Comparison of ENCODE assay signal across 8 cellular contexts in the genomic region with DNA sequence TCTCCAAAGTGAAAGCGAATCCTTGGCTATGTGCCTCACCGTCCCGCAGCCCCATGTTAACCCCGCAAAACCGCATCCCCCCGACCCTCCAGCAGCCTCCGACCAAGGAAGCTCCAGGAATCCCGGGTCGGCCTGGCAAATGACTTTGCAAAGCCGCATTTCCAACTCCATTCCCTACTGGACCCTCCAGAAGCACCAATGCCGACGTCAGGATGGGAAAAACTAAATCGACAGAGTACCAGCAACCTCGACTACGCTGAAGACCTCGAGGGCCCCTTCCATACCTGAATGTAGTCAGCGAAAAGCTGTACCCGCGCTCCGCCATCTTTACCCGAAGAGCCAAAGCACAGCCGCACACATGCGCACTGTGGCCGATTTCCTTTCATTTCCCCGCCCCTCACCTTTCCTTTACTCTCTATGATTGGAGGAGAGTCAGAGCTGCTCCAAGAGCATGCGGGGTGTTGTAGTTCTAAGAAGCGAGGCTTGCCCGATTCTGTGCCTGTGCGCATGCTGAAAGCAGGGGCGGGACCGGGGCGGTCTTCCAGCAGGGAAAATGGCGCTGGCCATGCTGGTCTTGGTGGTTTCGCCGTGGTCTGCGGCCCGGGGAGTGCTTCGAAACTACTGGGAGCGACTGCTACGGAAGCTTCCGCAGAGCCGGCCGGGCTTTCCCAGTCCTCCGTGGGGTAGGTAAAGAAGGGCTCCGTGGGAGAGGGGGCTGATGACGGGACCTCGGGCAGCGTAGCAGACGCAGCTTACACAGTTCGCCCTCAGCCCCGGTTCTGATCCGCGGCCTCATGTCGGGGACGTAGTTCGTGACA. TPM values are rescaled to one million over a fixed set of nuclear protein-coding genes. Genes with fewer than 3 reads are reported as not detected.
DNase-seq lines count a peak whose midpoint lies in the region; ATAC-seq and TF ChIP-seq lines count a peak whose summit lies in the region.

TSS of gene MRPL32 (plus strand) at position 543 of the 818 bp plus-strand sequence. CDS start at position 554, 11 bp downstream.
TSS of gene PSMA2 (minus strand) at position 341 of the 818 bp plus-strand sequence. CDS start at position 325, 16 bp downstream.

- peak within 1 kb of the TSS; percentile 84 for H3K27ac ChIP-seq in KMS-11
- peak within 1 kb of the TSS; percentile 77 to 81 (median 80) for H3K27ac ChIP-seq in Peyer's patch
- peak within 1 kb of the TSS; percentile 78 for H3K27ac ChIP-seq in muscle layer of colon (ENCODE audit: low read depth, low read length)

- ATAC-seq in GM21737 (IDR thresholded peaks at IDR 0.05; ENCODE audit: unreplicated experiment): peak; percentile 99
- peak; percentile 100 for ATAC-seq in esophagus mucosa

- H3K36me3 ChIP-seq in KMS-11 (ENCODE audit: insufficient read depth) (no peaks in the 10 kb centered on the region; the same call in 1 of the 2 replicates), Peyer's patch (peaks cover 0 to 26% (median 0%) of the 10 kb centered on the region in 3 donors), muscle layer of colon (ENCODE audit: insufficient read depth, low read length) (peaks cover 12% of the 10 kb centered on the region)

- H3K79me2 ChIP-seq in KMS-11 (ENCODE audit: insufficient read depth, low read depth): peaks cover 88% of the 10 kb centered on the region

- no peaks in the 10 kb centered on the region for H3K27me3 ChIP-seq in KMS-11 (ENCODE audit: insufficient read depth, low read depth)
- H3K27me3 ChIP-seq in Peyer's patch: no peaks in the 10 kb centered on the region
- H3K27me3 ChIP-seq in muscle layer of colon (ENCODE audit: control insufficient read depth in 1 of 2, insufficient read depth in 2 of 2, low read length in 2 of 2): no peaks in the 10 kb centered on the region

- H2AFZ ChIP-seq in KMS-11 (ENCODE audit: low read depth): peak within 1 kb of the TSS; percentile 44; the same call in 1 of the 2 replicates

- DNase-seq in DMS53 treated with DMSO at 0.1 percent for 48 hours (lab: John Stamatoyannopoulos, UW; ENCODE audit: unreplicated experiment) (peak; percentile 97), Peyer's patch (peak; percentile 91 to 98 (median 93))
- DNase-seq in activated T-cell treated with anti-CD3 and anti-CD28 coated beads, Interleukin-2, amount 50 U/mL, for 48 hours: peak; percentile 91 to 94
- DNase-seq in stimulated activated CD8-positive, alpha-beta memory T cell treated with anti-CD3 and anti-CD28 coated beads, Interleukin-7, amount 100 ng/mL, for 24 hours (ENCODE audit: low read depth): peak; percentile 91

- H3K9me3 ChIP-seq in Peyer's patch (no peaks in the 10 kb centered on the region), muscle layer of colon (ENCODE audit: low read length) (no peaks in the 10 kb centered on the region)

- H3K4me1 ChIP-seq in KMS-11 (ENCODE audit: low read depth, poor library complexity, severe bottlenecking): peaks cover 73% of the 10 kb centered on the region
- peaks cover 0 to 49% (median 3%) of the 10 kb centered on the region in 4 donors for H3K4me1 ChIP-seq in Peyer's patch
- H3K4me1 ChIP-seq in muscle layer of colon (ENCODE audit: insufficient read depth, low read length): peaks cover 32% of the 10 kb centered on the region

- TF ChIP-seq POLR2A in Peyer's patch (IDR thresholded peaks at IDR 0.05): peak; percentile 30 to 68

- peaks cover 27% of the 10 kb centered on the region for H4K20me1 ChIP-seq in KMS-11 (ENCODE audit: insufficient read depth)

- peak within 1 kb of the TSS; percentile 88 for H3K4me2 ChIP-seq in KMS-11

- TF ChIP-seq CTCF in KMS-11 (conservative IDR thresholded peaks at IDR 0.05; ENCODE audit: low read depth, low read length): no peak
- TF ChIP-seq CTCF in Peyer's patch (IDR thresholded peaks at IDR 0.05): no peak

- peak within 1 kb of the TSS; percentile 90 for H3K9ac ChIP-seq in KMS-11
- H3K9ac ChIP-seq in muscle layer of colon (ENCODE audit: low read length): peak within 1 kb of the TSS; percentile 97

- H3K4me3 ChIP-seq in KMS-11 (IDR thresholded peaks at IDR 0.05; ENCODE audit: insufficient read depth, low read depth, low read length) (no peak within 1 kb of the TSS), Peyer's patch (peak within 1 kb of the TSS; percentile 73 to 96 (median 84)), muscle layer of colon (ENCODE audit: low read depth in 1 of 2, low read length in 2 of 2) (peak within 1 kb of the TSS; percentile 76 to 87)

RNA-seq across cellular contexts. Expression of gene MRPL32, which starts in this region (rescaled TPM):
- total RNA-seq in Peyer's patch (10 to 100 TPM; 27.8 to 46.2 (median 30.7) TPM), esophagus mucosa (41.2 TPM)

RNA-seq across cellular contexts. Expression of gene PSMA2, which starts in this region (rescaled TPM):
- total RNA-seq in Peyer's patch (10 to 100 TPM; 28.1 to 66.8 (median 55.8) TPM), esophagus mucosa (74.4 TPM)
